ENCODE assay signal across 11 cellular contexts in the genomic region with DNA sequence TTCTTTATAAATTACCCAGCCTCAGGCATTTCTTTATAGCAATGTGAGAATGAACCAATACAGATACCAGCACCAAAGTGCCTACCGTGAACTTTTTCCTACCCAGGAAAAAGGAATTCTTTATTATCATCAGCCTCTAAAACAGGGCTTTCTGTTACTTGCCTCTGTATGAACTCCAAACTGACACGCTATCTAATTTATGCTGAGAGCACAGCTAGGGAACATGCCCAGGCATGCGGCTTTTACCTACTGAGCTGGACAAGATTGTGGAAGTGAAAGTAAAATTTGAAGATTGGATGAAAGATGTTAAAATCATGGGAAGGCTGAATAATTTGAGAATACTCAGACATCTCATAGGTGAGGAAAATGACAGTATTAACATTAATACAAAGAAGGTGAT. TPM values are rescaled to one million over a fixed set of nuclear protein-coding genes. Genes with fewer than 3 reads are reported as not detected.
DNase-seq lines count a peak whose midpoint lies in the region; ATAC-seq and TF ChIP-seq lines count a peak whose summit lies in the region.
"Had no signal": no experiment of that assay in that cellular context is flagged by ENCODE, and none has a peak within 500 bp of the region (broad histone marks: within the 10 kb centered on the region; RNA-seq: fewer than 3 reads in every experiment).

No MANE protein-coding gene starts in this region.

- no peaks in the 10 kb centered on the region for H3K4me1 ChIP-seq in adipocyte (ENCODE audit: control insufficient read depth, insufficient read depth, low read length)

- TF ChIP-seq CTCF in kidney epithelial cell (IDR thresholded peaks at IDR 0.05; ENCODE audit: insufficient read depth, low read length, poor library complexity, severe bottlenecking): no peak

- DNase-seq in DMS 273 (lab: John Stamatoyannopoulos, UW; ENCODE audit: unreplicated experiment) (peak; percentile 86), LHCN-M2 (ENCODE audit: low read depth) (peak; percentile 36), adipocyte (ENCODE audit: low read depth) (peak; percentile 5), kidney epithelial cell (ENCODE audit: low read depth) (peak; percentile 9), AG08395 (ENCODE audit: low spot score) (no peak), NCI-H2081 (lab: John Stamatoyannopoulos, UW) (no peak)
- DNase-seq: activated T-cell treated with anti-CD3 and anti-CD28 coated beads for 4 hours, GF-D8 had no signal

- ATAC-seq in HG02763 (IDR thresholded peaks at IDR 0.05; ENCODE audit: unreplicated experiment) (no peak), HG03571 (IDR thresholded peaks at IDR 0.05; ENCODE audit: unreplicated experiment) (no peak)
- ATAC-seq: Right ventricle myocardium inferior had no signal

- H3K9ac ChIP-seq in adipocyte (ENCODE audit: low read length): no peak overlapping the region

- peaks cover 10% of the 10 kb centered on the region for H3K9me3 ChIP-seq in adipocyte (ENCODE audit: control insufficient read depth, low read length)

- H3K27me3 ChIP-seq in adipocyte (replicated peaks; ENCODE audit: control insufficient read depth, insufficient read depth, low read length) (peaks cover 6% of the 10 kb centered on the region), kidney epithelial cell (ENCODE audit: control insufficient read depth, insufficient read depth, low read length) (no peaks in the 10 kb centered on the region)

- no peaks in the 10 kb centered on the region for H3K36me3 ChIP-seq in adipocyte (ENCODE audit: control insufficient read depth, insufficient read depth, low read length, severe bottlenecking)
- no peaks in the 10 kb centered on the region for H3K36me3 ChIP-seq in kidney epithelial cell (ENCODE audit: control insufficient read depth, insufficient read depth, low read length)

- H3K4me3 ChIP-seq in adipocyte (ENCODE audit: low read length) (no peak overlapping the region), kidney epithelial cell (ENCODE audit: low read depth, low read length) (no peak overlapping the region)

RNA-seq across cellular contexts. Expression of a gene that starts 24.4 kb away (rescaled TPM):
- total RNA-seq in LHCN-M2 (2014; rRNA removed): 8.8 and 11.7 TPM in 2 replicates
- 12.0 TPM for polyA plus RNA-seq in LHCN-M2 (2012)
- 12.0 and 17.3 TPM in 2 replicates for total RNA-seq in kidney epithelial cell

Comparison
In these comparisons a context has a peak if more than half of its experiments do, and no peak if none do; other contexts are left out.
1. DNase-seq: peak in DMS 273 (single experiment), LHCN-M2 (single experiment), adipocyte (single experiment) and kidney epithelial cell (single experiment); none in AG08395 (single experiment) and NCI-H2081 (0 of 2).